Comparison of ENCODE assay signal across 8 cellular contexts in genomic region chrX:17535229-17535628, GRCh38.
DNase-seq lines count a peak whose midpoint lies in the region; ATAC-seq, FAIRE-seq and TF ChIP-seq lines count a peak whose summit lies in the region.

No MANE protein-coding gene starts in this region.

- TF ChIP-seq POLR2A in GM12892 (IDR thresholded peaks at IDR 0.05; ENCODE audit: low read depth, low read length) = no peak

- FAIRE-seq in GM12892 (lab: Jason Lieb, UNC) = no peak

- peak; percentile 67 for ATAC-seq in HG03342 (IDR thresholded peaks at IDR 0.05; ENCODE audit: unreplicated experiment)
- ATAC-seq in stimulated activated naive CD8-positive, alpha-beta T cell treated with anti-CD3 and anti-CD28 coated beads, Interleukin-15, Interleukin-2, amounts not matched to agents 100 U/mL and 50 U/mL, for 24 hours = peak; percentile 37

- DNase-seq in GM12892 (ENCODE audit: insufficient read length) = peak; percentile 18
- DNase-seq in activated CD8-positive, alpha-beta memory T cell treated with anti-CD3 and anti-CD28 coated beads for 24 hours = peak; percentile 65
- peak; percentile 45 for DNase-seq in iPS-NIHi11 (ENCODE audit: low spot score)
- DNase-seq in stimulated activated naive CD8-positive, alpha-beta T cell treated with anti-CD3 and anti-CD28 coated beads, Interleukin-15, Interleukin-2, amounts not matched to agents 100 U/mL and 50 U/mL, for 24 hours = peak; percentile 52
- DNase-seq in LoVo (ENCODE audit: low spot score) = no peak
- no peak for DNase-seq in NCI-H2196 treated with DMSO at 0.1 percent for 48 hours (lab: John Stamatoyannopoulos, UW; ENCODE audit: unreplicated experiment)
- no peak for DNase-seq in anterior cingulate cortex (lab: John Stamatoyannopoulos, UW)

Comparison
In these comparisons a context has a peak if more than half of its experiments do, and no peak if none do; other contexts are left out.
1. DNase-seq: peak in GM12892 (single experiment), activated CD8-positive, alpha-beta memory T cell treated with anti-CD3 and anti-CD28 coated beads for 24 hours (single experiment), iPS-NIHi11 (single experiment) and stimulated activated naive CD8-positive, alpha-beta T cell treated with anti-CD3 and anti-CD28 coated beads, Interleukin-15, Interleukin-2, amounts not matched to agents 100 U/mL and 50 U/mL, for 24 hours (single experiment); none in LoVo (single experiment), NCI-H2196 treated with DMSO at 0.1 percent for 48 hours (single experiment) and anterior cingulate cortex (0 of 58).